Comparison of ENCODE assay signal across 29 cellular contexts in genomic region chr15:57656434-57656833, GRCh38.
"Had no signal": no experiment of that assay in that cellular context is flagged by ENCODE, and none has a peak within 500 bp of the region (broad histone marks: within the 10 kb centered on the region; RNA-seq: fewer than 3 reads in every experiment).

No MANE protein-coding gene starts in this region.

- H3K27ac ChIP-seq: adrenal gland, body of pancreas, colonic mucosa, epithelial cell of prostate, esophagus squamous epithelium, gastroesophageal sphincter had no signal

- H3K4me1 ChIP-seq: adrenal gland, colonic mucosa, esophagus squamous epithelium, gastroesophageal sphincter had no signal

- FAIRE-seq: endometrium, endothelial cell of umbilical vein had no signal

- DNase-seq: activated CD4-positive, alpha-beta memory T cell treated with anti-CD3 and anti-CD28 coated beads for 36 hours; activated CD4-positive, alpha-beta T cell treated with anti-CD3 and anti-CD28 coated beads for 36 hours; activated CD4-positive, alpha-beta T cell treated with anti-CD3 and anti-CD28 coated beads, Interleukin-2, amount 10 ng/mL, durations not matched to agents 24 days and 14 days; activated CD4-positive, CD25-positive, alpha-beta regulatory T cell; activated CD4-positive, CD25-positive, alpha-beta regulatory T cell treated with anti-CD3 and anti-CD28 coated beads, Interleukin-2, amount 50 U/mL, for 72 hours; activated CD8-positive, alpha-beta memory T cell treated with anti-CD3 and anti-CD28 coated beads, Interleukin-2, amount 10 ng/mL, durations not matched to agents 7 days and 5 days; activated CD8-positive, alpha-beta memory T cell treated with anti-CD3 and anti-CD28 coated beads, Interleukin-2, amount 50 U/mL, for 4 hours; activated CD8-positive, alpha-beta T cell treated with anti-CD3 and anti-CD28 coated beads, Interleukin-2, amount 10 ng/mL, durations not matched to agents 7 days and 5 days; activated effector memory CD4-positive, alpha-beta T cell treated with anti-CD3 and anti-CD28 coated beads, Interleukin-2, amount 50 U/mL, for 16 hours; activated naive CD4-positive, alpha-beta T cell treated with anti-CD3 and anti-CD28 coated beads for 36 hours; activated naive CD8-positive, alpha-beta T cell treated with anti-CD3 and anti-CD28 coated beads for 36 hours; activated naive CD8-positive, alpha-beta T cell treated with anti-CD3 and anti-CD28 coated beads, Interleukin-2, amount 50 U/mL, for 24 hours; activated T-cell treated with anti-CD3 and anti-CD28 coated beads, Interleukin-2, amount 50 U/mL, for 1 hour; activated T-cell treated with anti-CD3 and anti-CD28 coated beads, Interleukin-2, amount 50 U/mL, for 48 hours; adrenal gland; amygdala; aorta; body of pancreas; central memory CD4-positive, alpha-beta T cell; cerebellar nuclear complex; colonic mucosa; effector CD8-positive, alpha-beta T cell; esophagus squamous epithelium; foreskin melanocyte; T-helper 2 cell had no signal

- ATAC-seq: activated CD4-positive, alpha-beta T cell treated with anti-CD3 and anti-CD28 coated beads for 36 hours; activated CD8-positive, alpha-beta memory T cell treated with anti-CD3 and anti-CD28 coated beads, Interleukin-2, amount 10 ng/mL, durations not matched to agents 7 days and 5 days; activated CD8-positive, alpha-beta T cell treated with anti-CD3 and anti-CD28 coated beads, Interleukin-2, amount 10 ng/mL, durations not matched to agents 7 days and 5 days; activated naive CD8-positive, alpha-beta T cell treated with anti-CD3 and anti-CD28 coated beads, Interleukin-2, amount 50 U/mL, for 24 hours; body of pancreas; gastroesophageal sphincter had no signal

- H3K27me3 ChIP-seq: adrenal gland, body of pancreas, colonic mucosa, esophagus squamous epithelium, gastroesophageal sphincter had no signal

- H3K4me3 ChIP-seq: adrenal gland, body of pancreas, colonic mucosa, esophagus squamous epithelium, gastroesophageal sphincter had no signal

- H3K36me3 ChIP-seq: adrenal gland, colonic mucosa, esophagus squamous epithelium had no signal

- H3K9me3 ChIP-seq: adrenal gland, body of pancreas, colonic mucosa, esophagus squamous epithelium, gastroesophageal sphincter had no signal
